Comparison of ENCODE assay signal across 8 cellular contexts in the genomic region with DNA sequence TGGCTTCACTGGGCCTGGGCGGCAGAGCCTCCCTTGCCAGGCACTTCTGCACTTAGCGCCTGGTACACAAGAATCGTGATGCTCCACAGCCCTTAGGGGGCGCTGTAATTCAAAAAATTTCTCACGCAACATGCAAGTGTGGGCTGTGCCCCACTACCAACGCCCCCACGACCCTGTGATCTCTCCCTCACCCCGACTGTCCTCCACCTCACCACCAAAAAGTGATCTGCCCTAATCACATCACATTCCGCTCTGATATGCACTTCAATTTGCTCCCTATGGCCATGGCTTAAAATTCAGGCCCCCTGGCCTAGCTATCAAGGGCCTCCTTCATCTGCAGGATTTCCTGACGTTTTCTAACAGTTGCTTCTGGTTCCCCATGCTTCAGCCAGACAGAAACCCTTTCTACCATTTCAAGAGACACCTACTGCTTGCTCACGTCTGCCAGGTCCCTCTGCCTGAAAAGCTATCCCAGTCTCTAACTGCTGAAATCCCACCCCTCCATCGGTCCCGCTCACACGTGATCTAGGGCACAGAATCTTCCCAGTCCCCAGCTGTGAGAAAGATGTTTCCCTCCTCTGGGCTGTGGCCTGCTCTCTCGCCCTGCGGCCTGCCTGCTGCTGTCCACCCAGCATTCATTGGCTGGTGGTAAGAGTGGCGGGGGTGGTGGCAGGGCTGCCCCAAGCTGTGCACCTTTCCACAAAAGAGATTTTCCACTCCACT. TPM values are rescaled to one million over a fixed set of nuclear protein-coding genes. Genes with fewer than 3 reads are reported as not detected.
DNase-seq lines count a peak whose midpoint lies in the region; ATAC-seq and TF ChIP-seq lines count a peak whose summit lies in the region.
"Had no signal": no experiment of that assay in that cellular context is flagged by ENCODE, and none has a peak within 500 bp of the region (broad histone marks: within the 10 kb centered on the region; RNA-seq: fewer than 3 reads in every experiment).

No MANE protein-coding gene starts in this region.

- no peaks in the 10 kb centered on the region for H3K36me3 Mint-ChIP-seq in HFFc6 (ENCODE audit: low read depth)
- H3K36me3 Mint-ChIP-seq in activated CD8-positive, alpha-beta T cell treated with anti-CD3 and anti-CD28 coated beads for 36 hours (ENCODE audit: low read depth): no peaks in the 10 kb centered on the region
- H3K36me3 Mint-ChIP-seq in T-helper 17 cell (ENCODE audit: low read depth): no peaks in the 10 kb centered on the region

- H3K4me1 Mint-ChIP-seq in HFFc6 (ENCODE audit: low read depth) (peaks cover 64% of the 10 kb centered on the region), T-helper 17 cell (peaks cover 3% of the 10 kb centered on the region)
- peaks cover 16% of the 10 kb centered on the region for H3K4me1 Mint-ChIP-seq in activated CD8-positive, alpha-beta T cell treated with anti-CD3 and anti-CD28 coated beads for 36 hours (ENCODE audit: low read depth)

- POLR2A ChIA-PET in activated CD8-positive, alpha-beta T cell treated with anti-CD3 and anti-CD28 coated beads for 36 hours (lab: Charles Lee): interaction anchor here (1.0 to 1.3 kb wide), 2 partner anchors 9 to 12 kb away, joined by 3 read pairs; no protein-coding TSS in a partner anchor

- no peak overlapping the region for H3K4me3 Mint-ChIP-seq in HFFc6
- no peak overlapping the region for H3K4me3 Mint-ChIP-seq in activated CD8-positive, alpha-beta T cell treated with anti-CD3 and anti-CD28 coated beads for 36 hours
- H3K4me3 Mint-ChIP-seq in T-helper 17 cell: no peak overlapping the region

- DNase-seq in EL (peak; percentile 23), HFFc6 (no peak), left kidney (ENCODE audit: low read depth, low spot score) (peak; percentile 39), midbrain (lab: John Stamatoyannopoulos, UW) (no peak), T-helper 17 cell (no peak), HT-29 (ENCODE audit: low spot score) (no peak)
- no peak for DNase-seq in activated CD8-positive, alpha-beta T cell treated with anti-CD3 and anti-CD28 coated beads for 36 hours

- no peaks in the 10 kb centered on the region for H3K9me3 ChIP-seq in T-helper 17 cell (ENCODE audit: control insufficient read depth, low read length, poor library complexity, severe bottlenecking)
- H3K9me3 ChIP-seq: HAP-1 had no signal

- intact Hi-C loops in activated CD8-positive, alpha-beta T cell treated with anti-CD3 and anti-CD28 coated beads for 36 hours (cut with micrococcal nuclease): no loop called here

- no peaks in the 10 kb centered on the region for H3K9me3 Mint-ChIP-seq in HFFc6
- H3K9me3 Mint-ChIP-seq in activated CD8-positive, alpha-beta T cell treated with anti-CD3 and anti-CD28 coated beads for 36 hours: no peaks in the 10 kb centered on the region

- H3K27ac Mint-ChIP-seq in HFFc6 (no peak overlapping the region), T-helper 17 cell (no peak overlapping the region)
- no peak overlapping the region for H3K27ac Mint-ChIP-seq in activated CD8-positive, alpha-beta T cell treated with anti-CD3 and anti-CD28 coated beads for 36 hours

- ATAC-seq in activated CD8-positive, alpha-beta T cell treated with anti-CD3 and anti-CD28 coated beads for 36 hours: peak; percentile 45
- ATAC-seq in T-helper 17 cell: no peak

- CTCF ChIA-PET in activated CD8-positive, alpha-beta T cell treated with anti-CD3 and anti-CD28 coated beads for 36 hours (lab: Charles Lee): interaction anchor here (0.5 to 2.1 kb wide), 6 partner anchors 12 to 995 kb away, joined by 3 to 8 read pairs (median 4); no protein-coding TSS in a partner anchor

- peak; percentile 75 for TF ChIP-seq CTCF in HFFc6 (IDR thresholded peaks at IDR 0.05)
- peak; percentile 49 for TF ChIP-seq CTCF in activated CD8-positive, alpha-beta T cell treated with anti-CD3 and anti-CD28 coated beads for 36 hours (IDR thresholded peaks at IDR 0.05)

- H3K27me3 Mint-ChIP-seq in HFFc6 (ENCODE audit: insufficient read depth) (peaks cover 9% of the 10 kb centered on the region), T-helper 17 cell (peaks cover 44% of the 10 kb centered on the region)
- H3K27me3 Mint-ChIP-seq in activated CD8-positive, alpha-beta T cell treated with anti-CD3 and anti-CD28 coated beads for 36 hours: no peaks in the 10 kb centered on the region

RNA-seq across cellular contexts. Expression of gene LRRC32, which starts 27.9 kb away (rescaled TPM):
- total RNA-seq in HFFc6 (2021; fragmentation: NEBNext Ultra II Directional; extraction: Animal tissue kit (Norgen Biotek cat#: 25700)): 1 to 10 TPM in 3 of 6 experiments, under 1 TPM in 3; 0.57 to 1.3 (median 1.0) TPM
- 10 to 100 TPM; 23.2 to 24.5 TPM for total RNA-seq in activated CD8-positive, alpha-beta T cell treated with anti-CD3 and anti-CD28 coated beads for 36 hours
- 10 to 100 TPM in 1 of 2 donors, 1 to 10 TPM in 1; 3.2 to 11.5 TPM for total RNA-seq in T-helper 17 cell
- 0.10 TPM in 1 of 2 replicates, not detected in the other for total RNA-seq in HT-29 (2014; rRNA removed; shearing (Covaris generic))

Comparison
In these comparisons a context has a peak if more than half of its experiments do, and no peak if none do; other contexts are left out.
1. DNase-seq: peak in EL (single experiment) and left kidney (single experiment); none in HFFc6 (single experiment), activated CD8-positive, alpha-beta T cell treated with anti-CD3 and anti-CD28 coated beads for 36 hours (single experiment), midbrain (single experiment), T-helper 17 cell (0 of 3) and HT-29 (single experiment).